In the genomic region with DNA sequence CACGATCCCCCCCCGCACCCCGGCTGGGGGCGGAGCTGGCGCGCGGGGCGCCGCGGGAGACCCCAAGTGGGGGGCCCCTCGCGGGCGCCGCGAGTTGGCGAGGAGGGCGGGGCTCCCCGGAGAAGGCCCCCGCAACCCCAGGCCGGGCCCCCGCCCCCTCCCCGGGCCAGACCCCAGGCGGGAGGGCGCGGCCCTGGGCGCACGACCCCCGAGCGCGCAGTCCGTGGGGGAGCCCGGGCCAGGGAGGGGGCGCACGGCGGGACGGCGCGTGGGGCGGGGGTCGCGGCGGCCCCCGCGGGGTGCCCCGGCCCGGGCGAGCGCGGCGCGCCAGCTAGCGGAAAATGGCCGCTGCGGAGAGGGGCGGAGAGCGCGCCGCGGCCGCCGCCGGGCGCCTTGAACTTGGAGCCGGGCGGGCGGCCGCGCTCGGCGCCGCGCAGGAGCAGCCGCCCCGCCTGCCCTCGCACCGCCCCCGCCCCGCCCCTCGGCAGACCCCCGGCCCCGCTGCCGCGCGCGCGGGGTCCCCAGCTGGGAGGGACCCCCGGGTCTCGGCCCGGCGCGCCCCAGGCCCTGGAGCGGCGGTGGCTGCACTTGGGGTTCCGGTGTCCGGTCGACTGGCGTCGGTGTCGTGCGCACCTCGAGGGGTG, we compare ENCODE assay signal across 1 cellular context.
TF ChIP-seq lines count a peak whose summit lies in the region.

No MANE protein-coding gene starts in this region.

TF ChIP-seq in GM23338, 12 proteins besides CTCF, POLR2A, EP300 and RAD21 (continued from another document):
- TF ChIP-seq, protein P1, sequence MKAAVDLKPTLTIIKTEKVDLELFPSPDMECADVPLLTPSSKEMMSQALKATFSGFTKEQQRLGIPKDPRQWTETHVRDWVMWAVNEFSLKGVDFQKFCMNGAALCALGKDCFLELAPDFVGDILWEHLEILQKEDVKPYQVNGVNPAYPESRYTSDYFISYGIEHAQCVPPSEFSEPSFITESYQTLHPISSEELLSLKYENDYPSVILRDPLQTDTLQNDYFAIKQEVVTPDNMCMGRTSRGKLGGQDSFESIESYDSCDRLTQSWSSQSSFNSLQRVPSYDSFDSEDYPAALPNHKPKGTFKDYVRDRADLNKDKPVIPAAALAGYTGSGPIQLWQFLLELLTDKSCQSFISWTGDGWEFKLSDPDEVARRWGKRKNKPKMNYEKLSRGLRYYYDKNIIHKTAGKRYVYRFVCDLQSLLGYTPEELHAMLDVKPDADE (IDR thresholded peaks at IDR 0.05), result no peak
- TF ChIP-seq JUNB (IDR thresholded peaks at IDR 0.05; ENCODE audit: unreplicated experiment) (no peak), EZH2 (IDR thresholded peaks at IDR 0.05; ENCODE audit: low read depth, unreplicated experiment) (no peak)
